Comparison of ENCODE assay signal across 20 cellular contexts in the genomic region with DNA sequence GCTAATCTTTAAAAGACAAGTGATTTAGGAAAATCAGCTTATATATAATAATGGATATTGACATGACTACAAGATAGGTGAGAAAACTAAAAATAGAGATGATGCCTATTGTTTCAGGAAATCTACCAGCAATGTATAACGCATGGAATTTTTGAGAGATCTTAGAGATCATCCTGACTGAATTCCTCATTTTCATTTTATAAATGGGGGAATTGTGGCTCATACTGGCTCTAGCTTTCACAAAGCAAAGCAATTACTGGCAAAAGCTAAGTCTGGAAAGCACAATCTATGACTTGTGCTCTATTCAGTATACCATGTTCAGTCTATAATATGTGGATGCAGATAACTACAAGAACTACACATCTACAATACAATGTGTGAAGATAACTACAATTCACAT.
"Had no signal": no experiment of that assay in that cellular context is flagged by ENCODE, and none has a peak within 500 bp of the region (broad histone marks: within the 10 kb centered on the region; RNA-seq: fewer than 3 reads in every experiment).

No MANE protein-coding gene starts in this region.

- H3K9me3 ChIP-seq: left ventricle myocardium inferior, neutrophil, testis, thyroid gland, transverse colon, upper lobe of left lung, vagina had no signal

- H3K27ac ChIP-seq: left ventricle myocardium inferior, neural progenitor cell, neutrophil, parathyroid adenoma, skin epidermis, testis, thyroid gland, transverse colon, upper lobe of left lung, vagina had no signal

- H3K36me3 ChIP-seq: left ventricle myocardium inferior, neural progenitor cell, neutrophil, thyroid gland, transverse colon, upper lobe of left lung, vagina had no signal

- H3K4me3 ChIP-seq: left ventricle myocardium inferior, lung, neural progenitor cell, skin epidermis, testis, thyroid gland, transverse colon, upper lobe of left lung, vagina had no signal

- FAIRE-seq: islet of Langerhans, kidney had no signal

- H3K79me2 ChIP-seq: parathyroid adenoma had no signal

- H3K4me2 ChIP-seq: neural progenitor cell had no signal

- H3K9ac ChIP-seq: neural progenitor cell, parathyroid adenoma had no signal

- H2AFZ ChIP-seq: neural progenitor cell, parathyroid adenoma had no signal

- H3K27me3 ChIP-seq: neural progenitor cell, neutrophil, testis, thyroid gland, transverse colon, upper lobe of left lung, vagina had no signal

- DNase-seq: kidney; left colon; left ventricle myocardium inferior; naive thymus-derived CD8-positive, alpha-beta T cell; occipital lobe; retina; right cardiac atrium; stimulated activated CD4-positive, alpha-beta T cell treated with anti-CD3 and anti-CD28 coated beads, Interleukin-4, amount 100 ng/mL, for 24 hours; stimulated activated naive CD4-positive, alpha-beta T cell; testis; thyroid gland; transverse colon; upper lobe of left lung had no signal
